Comparison of ENCODE assay signal across 1 cellular context in genomic region chr14:76117789-76118188, GRCh38.
TF ChIP-seq lines count a peak whose summit lies in the region.

No MANE protein-coding gene starts in this region.

TF ChIP-seq in HepG2, 621 proteins besides CTCF, POLR2A, EP300 and RAD21 (continued from another document):
- TF ChIP-seq, protein P1, sequence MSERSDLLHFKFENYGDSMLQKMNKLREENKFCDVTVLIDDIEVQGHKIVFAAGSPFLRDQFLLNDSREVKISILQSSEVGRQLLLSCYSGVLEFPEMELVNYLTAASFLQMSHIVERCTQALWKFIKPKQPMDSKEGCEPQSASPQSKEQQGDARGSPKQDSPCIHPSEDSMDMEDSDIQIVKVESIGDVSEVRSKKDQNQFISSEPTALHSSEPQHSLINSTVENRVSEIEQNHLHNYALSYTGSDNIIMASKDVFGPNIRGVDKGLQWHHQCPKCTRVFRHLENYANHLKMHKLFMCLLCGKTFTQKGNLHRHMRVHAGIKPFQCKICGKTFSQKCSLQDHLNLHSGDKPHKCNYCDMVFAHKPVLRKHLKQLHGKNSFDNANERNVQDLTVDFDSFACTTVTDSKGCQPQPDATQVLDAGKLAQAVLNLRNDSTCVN (CRISPR knock-in tag; IDR thresholded peaks at IDR 0.05; ENCODE audit: borderline replicate concordance): no peak
- TF ChIP-seq MED1 (CRISPR knock-in tag; IDR thresholded peaks at IDR 0.05): no peak
- TF ChIP-seq ZNF841 (CRISPR knock-in tag; IDR thresholded peaks at IDR 0.05; ENCODE audit: borderline replicate concordance): no peak
- TF ChIP-seq, protein P2, sequence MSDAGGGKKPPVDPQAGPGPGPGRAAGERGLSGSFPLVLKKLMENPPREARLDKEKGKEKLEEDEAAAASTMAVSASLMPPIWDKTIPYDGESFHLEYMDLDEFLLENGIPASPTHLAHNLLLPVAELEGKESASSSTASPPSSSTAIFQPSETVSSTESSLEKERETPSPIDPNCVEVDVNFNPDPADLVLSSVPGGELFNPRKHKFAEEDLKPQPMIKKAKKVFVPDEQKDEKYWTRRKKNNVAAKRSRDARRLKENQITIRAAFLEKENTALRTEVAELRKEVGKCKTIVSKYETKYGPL (CRISPR knock-in tag; IDR thresholded peaks at IDR 0.05): no peak
- no peak for TF ChIP-seq PRMT3 (CRISPR knock-in tag; IDR thresholded peaks at IDR 0.05; ENCODE audit: borderline replicate concordance, low read depth)
- TF ChIP-seq ZBTB7A (CRISPR knock-in tag; IDR thresholded peaks at IDR 0.05): no peak
- TF ChIP-seq POLR2AphosphoS5 (IDR thresholded peaks at IDR 0.05; ENCODE audit: low read depth, low read length): no peak
- no peak for TF ChIP-seq ZHX2 (IDR thresholded peaks at IDR 0.05; ENCODE audit: low read depth)
- TF ChIP-seq ZHX2 (CRISPR knock-in tag; IDR thresholded peaks at IDR 0.05; ENCODE audit: borderline replicate concordance): no peak
- no peak for TF ChIP-seq ZNF350 (CRISPR knock-in tag; IDR thresholded peaks at IDR 0.05; ENCODE audit: borderline replicate concordance, low read depth)
